In genomic region chr11:61092280-61092766, GRCh38 we compare ENCODE assay signal across 8 cellular contexts. TPM values are rescaled to one million over a fixed set of nuclear protein-coding genes. Genes with fewer than 3 reads are reported as not detected.
DNase-seq lines count a peak whose midpoint lies in the region; ATAC-seq and TF ChIP-seq lines count a peak whose summit lies in the region.
"Had no signal": no experiment of that assay in that cellular context is flagged by ENCODE, and none has a peak within 500 bp of the region (broad histone marks: within the 10 kb centered on the region; RNA-seq: fewer than 3 reads in every experiment).

No MANE protein-coding gene starts in this region.

- H3K27ac ChIP-seq in OCI-LY7 (ENCODE audit: low read depth, low read length, poor library complexity, severe bottlenecking), result no peak overlapping the region
- no peak overlapping the region for H3K27ac ChIP-seq in gastroesophageal sphincter

- no peaks in the 10 kb centered on the region for H4K20me1 ChIP-seq in OCI-LY7 (ENCODE audit: insufficient read depth, low read length)

- BruUV-seq in OCI-LY7 (replicated peaks; lab: Mats Ljungman, UMichigan), result no TSS peak

- CTCF ChIA-PET in OCI-LY7 (lab: Charles Lee; ENCODE audit: unreplicated experiment), result no interaction called here

- H3K9me3 ChIP-seq in OCI-LY7 (ENCODE audit: low read length), result no peaks in the 10 kb centered on the region
- H3K9me3 ChIP-seq in gastroesophageal sphincter, result no peaks in the 10 kb centered on the region

- TF ChIP-seq CTCF in OCI-LY7 (conservative IDR thresholded peaks at IDR 0.05; ENCODE audit: low read length) (no peak), gastroesophageal sphincter (IDR thresholded peaks at IDR 0.05) (no peak)

- no peak overlapping the region for H2AFZ ChIP-seq in OCI-LY7 (ENCODE audit: low read length)

- H3K27me3 ChIP-seq in gastroesophageal sphincter, result no peaks in the 10 kb centered on the region

- H3K36me3 ChIP-seq in OCI-LY7 (ENCODE audit: insufficient read depth, low read length) (no peaks in the 10 kb centered on the region), gastroesophageal sphincter (no peaks in the 10 kb centered on the region)

- H3K4me1 ChIP-seq in OCI-LY7 (ENCODE audit: insufficient read depth, low read length, poor library complexity, severe bottlenecking) (peaks cover 13% of the 10 kb centered on the region), gastroesophageal sphincter (no peaks in the 10 kb centered on the region)

- intact Hi-C loops in OCI-LY7 (cut with micrococcal nuclease; ENCODE audit: unreplicated experiment), result no loop called here

- no peaks in the 10 kb centered on the region for H3K79me2 ChIP-seq in OCI-LY7 (ENCODE audit: insufficient read depth, low read depth, low read length)

- DNase-seq in activated naive CD4-positive, alpha-beta T cell treated with anti-CD3 and anti-CD28 coated beads, Interleukin-2, amount 50 U/mL, for 16 hours, result peak; percentile 43
- peak; percentile 74 for DNase-seq in stimulated activated CD8-positive, alpha-beta memory T cell treated with anti-CD3 and anti-CD28 coated beads, Interleukin-4, amount 100 ng/mL, for 48 hours
- DNase-seq in OCI-LY7 (ENCODE audit: low spot score), result no peak
- DNase-seq: NCI-H446 had no signal

- TF ChIP-seq EP300 in gastroesophageal sphincter (IDR thresholded peaks at IDR 0.05), result no peak

- POLR2A ChIA-PET in OCI-LY7 (lab: Charles Lee), result no interaction called here

- TF ChIP-seq POLR2A in gastroesophageal sphincter (IDR thresholded peaks at IDR 0.05), result no peak

- no peak overlapping the region for H3K4me3 ChIP-seq in OCI-LY7 (ENCODE audit: low read depth, low read length, poor library complexity, severe bottlenecking)
- no peak overlapping the region for H3K4me3 ChIP-seq in gastroesophageal sphincter

- peak; percentile 65 for ATAC-seq in GM18907 (IDR thresholded peaks at IDR 0.05; ENCODE audit: unreplicated experiment)
- peak; percentile 70 for ATAC-seq in HG03432 (IDR thresholded peaks at IDR 0.05; ENCODE audit: unreplicated experiment)
- ATAC-seq in GM19397 (IDR thresholded peaks at IDR 0.05; ENCODE audit: unreplicated experiment), result no peak
- ATAC-seq in gastroesophageal sphincter, result no peak

- H3K4me2 ChIP-seq in OCI-LY7 (ENCODE audit: low read length), result no peak overlapping the region

- H3K9me2 ChIP-seq in OCI-LY7 (ENCODE audit: insufficient read depth, low read length), result no peaks in the 10 kb centered on the region

- WGBS in gastroesophageal sphincter (ENCODE audit: low coverage in 1 of 2), 2 donors, result 88% methylated on average over 3 of the region's 10 CpGs; no CpG with 5 or more reads in 1 of the 2 donors

RNA-seq across cellular contexts. Expression of gene CD5, which starts 10.0 kb away (rescaled TPM):
- not detected in 2 replicates for total RNA-seq in OCI-LY7 (2014; rRNA removed; shearing (Covaris generic))
- total RNA-seq in OCI-LY7 (2022) (not detected in 2 replicates), gastroesophageal sphincter (under 1 TPM; 0.31 to 0.62 (median 0.44) TPM)

Comparison
In these comparisons a context has a peak if more than half of its experiments do, and no peak if none do; other contexts are left out.
1. ATAC-seq: peak in GM18907 (single experiment) and HG03432 (single experiment); none in GM19397 (single experiment) and gastroesophageal sphincter (single experiment).